ENCODE assay signal across 1 cellular context in genomic region chr13:46982856-46983582, GRCh38.
TF ChIP-seq lines count a peak whose summit lies in the region.

No MANE protein-coding gene starts in this region.

TF ChIP-seq in GM12878, 131 proteins besides CTCF, POLR2A, EP300 and RAD21 (continued from another document):
- 0 out of 2 replicates have a peak, but pooled peaks have one; percentile 76 for TF ChIP-seq WRNIP1 (IDR thresholded peaks at IDR 0.05; ENCODE audit: borderline replicate concordance, low read depth, low read length)
- TF ChIP-seq CEBPZ (IDR thresholded peaks at IDR 0.05; ENCODE audit: low read depth, low read length) = no peak
- TF ChIP-seq SUZ12 (IDR thresholded peaks at IDR 0.05; ENCODE audit: unreplicated experiment) = no peak
- TF ChIP-seq ZNF217 (IDR thresholded peaks at IDR 0.05) = peak; percentile 96
- TF ChIP-seq ETV6 (conservative IDR thresholded peaks at IDR 0.05 in 1 of 2, IDR thresholded peaks at IDR 0.05 in 1 of 2; ENCODE audit: borderline replicate concordance in 1 of 2, low read depth in 1 of 2) = peak in 1 of 2 experiments; percentile 76; a peak in 2 of 4 replicates
- TF ChIP-seq ZNF592 (IDR thresholded peaks at IDR 0.05) = no peak
- peak; percentile 59 to 94; a peak in 2 of 4 replicates for TF ChIP-seq CEBPB (IDR thresholded peaks at IDR 0.05; ENCODE audit: borderline replicate concordance in 1 of 2, low read depth in 2 of 2, low read length in 2 of 2)
- TF ChIP-seq TBL1XR1 (IDR thresholded peaks at IDR 0.05; ENCODE audit: low read depth, low read length) = peak; percentile 99
- peak; percentile 40; the same call in 1 of the 2 replicates for TF ChIP-seq POLR2AphosphoS5 (IDR thresholded peaks at IDR 0.05; ENCODE audit: low read length)
- TF ChIP-seq STAT3 (IDR thresholded peaks at IDR 0.05; ENCODE audit: low read depth, low read length) = peak; percentile 85; the same call in 1 of the 2 replicates
- peak; percentile 18 for TF ChIP-seq PBX3 (IDR thresholded peaks at IDR 0.05; ENCODE audit: insufficient replicate concordance, low read depth, low read length)
- TF ChIP-seq NFYA (IDR thresholded peaks at IDR 0.05; ENCODE audit: borderline replicate concordance, low read depth, low read length) = no peak
- peak; percentile 100 for TF ChIP-seq SPI1 (IDR thresholded peaks at IDR 0.05; ENCODE audit: borderline replicate concordance, insufficient read depth, low read depth, low read length)
- no peak for TF ChIP-seq ZNF207 (IDR thresholded peaks at IDR 0.05; ENCODE audit: borderline replicate concordance)
- peak; percentile 93 to 95 for TF ChIP-seq IKZF2 (IDR thresholded peaks at IDR 0.05)
- peak; percentile 98 for TF ChIP-seq MEF2A (IDR thresholded peaks at IDR 0.05; ENCODE audit: insufficient read depth, low read depth, low read length)
- TF ChIP-seq HDGF (IDR thresholded peaks at IDR 0.05) = no peak
- TF ChIP-seq GATAD2B (conservative IDR thresholded peaks at IDR 0.05; ENCODE audit: low read depth) = peak; percentile 80; the same call in 1 of the 2 replicates
- TF ChIP-seq MLLT1 (IDR thresholded peaks at IDR 0.05) = peak; percentile 99
- peak; percentile 64 for TF ChIP-seq PML (IDR thresholded peaks at IDR 0.05; ENCODE audit: low read length)
- peak; percentile 93 for TF ChIP-seq BCL3 (IDR thresholded peaks at IDR 0.05; ENCODE audit: borderline replicate concordance, insufficient read depth, low read depth, low read length, poor library complexity, severe bottlenecking)
- peak; percentile 60 for TF ChIP-seq KLF5 (IDR thresholded peaks at IDR 0.05; ENCODE audit: partially characterized antibody)
- TF ChIP-seq BACH1 (IDR thresholded peaks at IDR 0.05; ENCODE audit: borderline replicate concordance) = peak; percentile 91; the same call in 1 of the 2 replicates
- TF ChIP-seq JUNB (IDR thresholded peaks at IDR 0.05) = peak; percentile 97
- TF ChIP-seq HCFC1 (IDR thresholded peaks at IDR 0.05; ENCODE audit: low read length) = no peak
- peak; percentile 91; the same call in 1 of the 2 replicates for TF ChIP-seq CBX5 (IDR thresholded peaks at IDR 0.05; ENCODE audit: low read depth)
- TF ChIP-seq NBN (IDR thresholded peaks at IDR 0.05) = peak; percentile 93
- peak; percentile 81 for TF ChIP-seq SP1 (IDR thresholded peaks at IDR 0.05; ENCODE audit: low read depth, low read length)
- no peak for TF ChIP-seq NR2C1 (IDR thresholded peaks at IDR 0.05)
- peak; percentile 84 for TF ChIP-seq RELA (IDR thresholded peaks at IDR 0.05; ENCODE audit: borderline replicate concordance, partially characterized antibody)
- TF ChIP-seq YBX1 (IDR thresholded peaks at IDR 0.05) = no peak
- TF ChIP-seq TAF1 (IDR thresholded peaks at IDR 0.05; ENCODE audit: borderline replicate concordance, low read depth, low read length) = peak; percentile 30; the same call in 1 of the 2 replicates
- no peak for TF ChIP-seq HDAC6 (IDR thresholded peaks at IDR 0.05; ENCODE audit: unreplicated experiment)
- peak; percentile 100 for TF ChIP-seq RUNX3 (IDR thresholded peaks at IDR 0.05; ENCODE audit: low read length)
- peak; percentile 96 for TF ChIP-seq MEF2B (IDR thresholded peaks at IDR 0.05; ENCODE audit: partially characterized antibody, poor library complexity, severe bottlenecking)
- TF ChIP-seq ZBED1 (IDR thresholded peaks at IDR 0.05; ENCODE audit: borderline replicate concordance) = peak; percentile 96
- TF ChIP-seq POLR2AphosphoS2 (IDR thresholded peaks at IDR 0.05; ENCODE audit: low read depth, low read length) = no peak
- TF ChIP-seq TCF7 (IDR thresholded peaks at IDR 0.05; ENCODE audit: borderline replicate concordance) = peak; percentile 100
- peak; percentile 99 for TF ChIP-seq NFIC (IDR thresholded peaks at IDR 0.05; ENCODE audit: low read depth, low read length)
- peak; percentile 82; the same call in 1 of the 2 replicates for TF ChIP-seq CHD2 (IDR thresholded peaks at IDR 0.05; ENCODE audit: borderline replicate concordance, low read depth, low read length)
- TF ChIP-seq TCF3 (IDR thresholded peaks at IDR 0.05; ENCODE audit: borderline replicate concordance, insufficient read depth, low read depth, low read length) = peak; percentile 73; the same call in 1 of the 2 replicates
- peak; percentile 95 for TF ChIP-seq MTA2 (IDR thresholded peaks at IDR 0.05; ENCODE audit: low read depth)
- peak; percentile 99 for TF ChIP-seq FOXM1 (IDR thresholded peaks at IDR 0.05; ENCODE audit: low read depth, low read length)
- peak; percentile 84 for TF ChIP-seq CUX1 (IDR thresholded peaks at IDR 0.05; ENCODE audit: insufficient replicate concordance, low read depth, low read length)
- TF ChIP-seq STAT1 (conservative IDR thresholded peaks at IDR 0.05) = no peak
